ENCODE assay signal across 28 cellular contexts in the genomic region with DNA sequence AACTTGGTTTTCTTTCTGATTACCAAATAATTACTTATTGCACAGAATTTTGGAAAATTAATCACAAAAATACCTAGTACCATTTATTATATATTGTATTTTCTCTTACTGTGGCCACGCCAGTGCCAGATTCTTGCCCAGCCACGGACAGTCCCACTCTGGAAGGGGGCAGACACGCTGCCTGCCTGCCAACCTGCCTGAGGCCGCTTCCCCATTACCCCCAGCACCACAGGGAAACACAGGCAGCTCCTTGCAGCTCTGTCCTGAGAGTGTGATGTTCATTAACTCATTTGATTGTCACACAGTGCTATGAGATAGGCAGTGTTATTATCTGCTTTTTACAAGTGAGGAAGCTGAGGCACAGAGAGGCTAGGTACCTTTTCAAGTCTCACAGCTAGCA. TPM values are rescaled to one million over a fixed set of nuclear protein-coding genes. Genes with fewer than 3 reads are reported as not detected.
"Had no signal": no experiment of that assay in that cellular context is flagged by ENCODE, and none has a peak within 500 bp of the region (broad histone marks: within the 10 kb centered on the region; RNA-seq: fewer than 3 reads in every experiment).

No MANE protein-coding gene starts in this region.

- H3K4me3 ChIP-seq: cardiac muscle cell, colonic mucosa, dorsolateral prefrontal cortex, gastroesophageal sphincter, lower lobe of right lung, thyroid gland had no signal

- DNase-seq: activated CD4-positive, alpha-beta T cell treated with anti-CD3 and anti-CD28 coated beads for 36 hours; activated CD4-positive, alpha-beta T cell treated with anti-CD3 and anti-CD28 coated beads, Interleukin-2, amount 50 U/mL, for 4 hours; activated CD4-positive, CD25-positive, alpha-beta regulatory T cell; activated effector memory CD4-positive, alpha-beta T cell treated with Interleukin-2 at 50 U/mL for 16 hours; activated naive CD4-positive, alpha-beta T cell treated with Interleukin-2 at 50 U/mL for 16 hours; activated T-cell treated with anti-CD3 and anti-CD28 coated beads for 4 hours; activated T-cell treated with anti-CD3 and anti-CD28 coated beads, Interleukin-2, amount 50 U/mL, for 72 hours; anterior cingulate cortex; cerebellar nuclear complex; colonic mucosa; dorsolateral prefrontal cortex; effector memory CD4-positive, alpha-beta T cell; erythroblast; hippocampal formation; immature natural killer cell; kidney; lower lobe of right lung; mesendoderm; retina; stimulated activated CD4-positive, alpha-beta T cell treated with anti-CD3 and anti-CD28 coated beads, Interleukin-15, amount 100 ng/mL, for 24 hours; stimulated activated CD4-positive, alpha-beta T cell treated with anti-CD3 and anti-CD28 coated beads, Interleukin-2, amount 100 ng/mL, for 24 hours; stimulated activated naive CD8-positive, alpha-beta T cell treated with anti-CD3 and anti-CD28 coated beads, Interleukin-15, Interleukin-2, amounts not matched to agents 100 U/mL and 50 U/mL, for 24 hours; substantia nigra; thyroid gland had no signal

- H3K4me1 ChIP-seq: colonic mucosa, thyroid gland had no signal

- ATAC-seq: activated CD4-positive, alpha-beta T cell treated with anti-CD3 and anti-CD28 coated beads for 36 hours; activated T-cell treated with anti-CD3 and anti-CD28 coated beads, Interleukin-2, amount 50 U/mL, for 72 hours; gastroesophageal sphincter; lower lobe of right lung; natural killer cell treated with Interleukin-12 subunit alpha and Interleukin-12 subunit beta and Interleukin-15 and Interleukin-18, amount 100 ng/mL, for 72 hours; stimulated activated naive CD8-positive, alpha-beta T cell treated with anti-CD3 and anti-CD28 coated beads, Interleukin-15, Interleukin-2, amounts not matched to agents 100 U/mL and 50 U/mL, for 24 hours had no signal

- H3K36me3 ChIP-seq: cardiac muscle cell, colonic mucosa, gastroesophageal sphincter, lower lobe of right lung, thyroid gland had no signal

- H3K27ac ChIP-seq: colonic mucosa, dorsolateral prefrontal cortex, lower lobe of right lung, thyroid gland had no signal

- H3K9me3 ChIP-seq: colonic mucosa, gastroesophageal sphincter, lower lobe of right lung, thyroid gland had no signal

- H3K27me3 ChIP-seq: cardiac muscle cell, colonic mucosa, dorsolateral prefrontal cortex, gastroesophageal sphincter, thyroid gland had no signal

RNA-seq across cellular contexts. Expression of a gene that starts 46.8 kb away (rescaled TPM):
- total RNA-seq: myocyte had no signal
